Comparison of ENCODE assay signal across 15 cellular contexts in the genomic region with DNA sequence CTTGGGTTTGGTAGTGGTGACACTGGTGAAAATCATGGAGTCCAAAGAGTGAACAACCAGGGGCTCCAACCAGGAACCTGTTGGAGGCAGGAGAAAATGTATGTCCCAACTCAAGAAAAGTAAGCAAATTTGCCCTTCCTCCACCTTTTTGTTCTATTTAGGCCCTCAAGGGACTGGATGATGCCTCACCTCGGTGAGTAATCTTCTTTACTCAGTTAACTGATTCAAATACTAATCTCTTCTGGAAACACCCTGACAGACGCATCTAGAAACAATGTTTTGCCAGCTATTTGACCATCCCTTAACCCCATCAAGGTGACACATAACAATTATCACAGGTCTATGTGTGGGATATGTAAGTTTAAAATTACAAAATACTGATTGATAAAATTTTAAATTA.
"Had no signal": no experiment of that assay in that cellular context is flagged by ENCODE, and none has a peak within 500 bp of the region (broad histone marks: within the 10 kb centered on the region; RNA-seq: fewer than 3 reads in every experiment).

No MANE protein-coding gene starts in this region.

- H3K4me1 Mint-ChIP-seq: activated CD4-positive, alpha-beta memory T cell treated with anti-CD3 and anti-CD28 coated beads, Interleukin-2, amount 10 ng/mL, durations not matched to agents 7 days and 5 days; activated naive CD8-positive, alpha-beta T cell treated with anti-CD3 and anti-CD28 coated beads, Interleukin-2, amount 10 ng/mL, durations not matched to agents 7 days and 5 days; stimulated activated memory B cell treated with anti-CD40 and anti-IgM and Interleukin-4, amounts not matched to agents 10 μg/mL and 1 μg/mL and 100 μg/mL, for 72 hours had no signal

- H3K36me3 Mint-ChIP-seq: activated naive CD8-positive, alpha-beta T cell treated with anti-CD3 and anti-CD28 coated beads, Interleukin-2, amount 10 ng/mL, durations not matched to agents 7 days and 5 days; stimulated activated memory B cell treated with anti-CD40 and anti-IgM and Interleukin-4, amounts not matched to agents 10 μg/mL and 1 μg/mL and 100 μg/mL, for 72 hours had no signal

- H3K27ac ChIP-seq: ascending aorta, coronary artery, transverse colon, VCaP had no signal

- ATAC-seq: activated T-cell treated with anti-CD3 and anti-CD28 coated beads, Interleukin-2, amount 50 U/mL, for 72 hours; right cardiac atrium; stimulated activated memory B cell treated with anti-CD40 and anti-IgM and Interleukin-4, amounts not matched to agents 10 μg/mL and 1 μg/mL and 100 μg/mL, for 72 hours had no signal

- H3K4me1 ChIP-seq: ascending aorta, transverse colon had no signal

- H3K4me3 ChIP-seq: ascending aorta, coronary artery, transverse colon had no signal

- H3K9me3 ChIP-seq: ascending aorta, transverse colon had no signal

- H3K27me3 Mint-ChIP-seq: activated CD4-positive, alpha-beta memory T cell treated with anti-CD3 and anti-CD28 coated beads, Interleukin-2, amount 10 ng/mL, durations not matched to agents 7 days and 5 days; activated naive CD8-positive, alpha-beta T cell treated with anti-CD3 and anti-CD28 coated beads, Interleukin-2, amount 10 ng/mL, durations not matched to agents 7 days and 5 days; stimulated activated memory B cell treated with anti-CD40 and anti-IgM and Interleukin-4, amounts not matched to agents 10 μg/mL and 1 μg/mL and 100 μg/mL, for 72 hours had no signal

- H3K4me3 Mint-ChIP-seq: activated CD4-positive, alpha-beta memory T cell treated with anti-CD3 and anti-CD28 coated beads, Interleukin-2, amount 10 ng/mL, durations not matched to agents 7 days and 5 days; activated naive CD8-positive, alpha-beta T cell treated with anti-CD3 and anti-CD28 coated beads, Interleukin-2, amount 10 ng/mL, durations not matched to agents 7 days and 5 days; activated T-cell treated with anti-CD3 and anti-CD28 coated beads, Interleukin-2, amount 50 U/mL, for 72 hours; stimulated activated memory B cell treated with anti-CD40 and anti-IgM and Interleukin-4, amounts not matched to agents 10 μg/mL and 1 μg/mL and 100 μg/mL, for 72 hours had no signal

- H3K36me3 ChIP-seq: ascending aorta, transverse colon had no signal

- DNase-seq: activated CD4-positive, alpha-beta memory T cell treated with anti-CD3 and anti-CD28 coated beads, Interleukin-2, amount 10 ng/mL, durations not matched to agents 7 days and 5 days; activated naive CD8-positive, alpha-beta T cell treated with anti-CD3 and anti-CD28 coated beads, Interleukin-2, amount 10 ng/mL, durations not matched to agents 7 days and 5 days; activated T-cell treated with anti-CD3 and anti-CD28 coated beads, Interleukin-2, amount 50 U/mL, for 72 hours; caudate nucleus; effector CD4-positive, alpha-beta T cell; hypothalamus; midbrain; right cardiac atrium; substantia nigra; T1000; transverse colon had no signal

- H3K27me3 ChIP-seq: ascending aorta, transverse colon had no signal

- H3K27ac Mint-ChIP-seq: activated CD4-positive, alpha-beta memory T cell treated with anti-CD3 and anti-CD28 coated beads, Interleukin-2, amount 10 ng/mL, durations not matched to agents 7 days and 5 days; activated naive CD8-positive, alpha-beta T cell treated with anti-CD3 and anti-CD28 coated beads, Interleukin-2, amount 10 ng/mL, durations not matched to agents 7 days and 5 days; activated T-cell treated with anti-CD3 and anti-CD28 coated beads, Interleukin-2, amount 50 U/mL, for 72 hours; stimulated activated memory B cell treated with anti-CD40 and anti-IgM and Interleukin-4, amounts not matched to agents 10 μg/mL and 1 μg/mL and 100 μg/mL, for 72 hours had no signal
